ENCODE assay signal across 11 cellular contexts in the genomic region with DNA sequence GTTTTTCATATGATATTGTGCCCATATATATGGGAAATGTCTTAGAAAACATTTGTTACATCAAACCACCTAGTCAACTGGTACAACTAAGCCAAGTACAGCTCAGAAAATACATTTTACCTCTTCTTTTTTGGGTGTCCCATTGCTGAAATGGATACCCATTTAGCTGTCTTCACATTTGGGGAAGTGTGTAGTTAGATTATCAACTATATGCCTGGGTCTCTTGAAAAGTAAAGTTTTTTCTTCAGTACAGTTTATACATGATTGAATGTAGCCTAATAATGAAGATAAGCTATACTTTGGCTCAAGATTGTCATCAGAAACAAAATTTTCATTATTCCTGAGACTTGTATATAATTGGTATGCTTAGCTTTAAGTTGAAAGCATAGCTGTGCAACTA. TPM values are rescaled to one million over a fixed set of nuclear protein-coding genes. Genes with fewer than 3 reads are reported as not detected.
A peak's percentile ranks its signal among the peaks of the same experiment; 100 is the strongest.
DNase-seq lines count a peak whose midpoint lies in the region; ATAC-seq, FAIRE-seq and TF ChIP-seq lines count a peak whose summit lies in the region.
"Had no signal": no experiment of that assay in that cellular context is flagged by ENCODE, and none has a peak within 500 bp of the region (broad histone marks: within the 10 kb centered on the region; RNA-seq: fewer than 3 reads in every experiment).

No MANE protein-coding gene starts in this region.

- H2AFZ ChIP-seq in HepG2 (ENCODE audit: low read length) (no peak overlapping the region), PC-9 (no peak overlapping the region), endothelial cell of umbilical vein (ENCODE audit: low read depth, low read length) (no peak overlapping the region)

- H3K9me2 ChIP-seq in PC-9 (ENCODE audit: insufficient read depth): no peaks in the 10 kb centered on the region

- H3K9me1 ChIP-seq in endothelial cell of umbilical vein (replicated peaks; ENCODE audit: control insufficient read depth, extremely low read depth, insufficient read depth, low read length): no peaks in the 10 kb centered on the region

- H4K20me1 ChIP-seq in HepG2 (ENCODE audit: insufficient read depth, low read length) (no peaks in the 10 kb centered on the region), PC-9 (ENCODE audit: insufficient read depth) (peaks cover 30% of the 10 kb centered on the region), endothelial cell of umbilical vein (replicated peaks; ENCODE audit: control insufficient read depth, extremely low read depth, insufficient read depth, low read length) (no peaks in the 10 kb centered on the region)

- DNase-seq in HepG2 (ENCODE audit: low spot score) (no peak), right lobe of liver (no peak), PC-9 (no peak), endothelial cell of umbilical vein (ENCODE audit: low read depth, low spot score) (no peak), NCI-H1048 (lab: John Stamatoyannopoulos, UW) (no peak), SW 1271 (lab: John Stamatoyannopoulos, UW) (no peak), HEK293T (ENCODE audit: extremely low spot score) (no peak)
- DNase-seq: C1 segment of cervical spinal cord; NCI-H1694 treated with DMSO at 0.1 percent for 48 hours; stimulated activated CD8-positive, alpha-beta memory T cell treated with anti-CD3 and anti-CD28 coated beads, Interleukin-4, amount 100 ng/mL, for 48 hours had no signal

- intact Hi-C loops in HepG2 (cut with micrococcal nuclease; ENCODE audit: unreplicated experiment) (no loop called here), right lobe of liver (cut with DNase I) (no loop called here), PC-9 (cut with micrococcal nuclease; ENCODE audit: unreplicated experiment) (no loop called here), endothelial cell of umbilical vein (cut with micrococcal nuclease) (no loop called here)

- H3K4me1 ChIP-seq in HepG2 (ENCODE audit: insufficient read depth, low read length) (peaks cover 46% of the 10 kb centered on the region), right lobe of liver (peaks cover 0 to 35% (median 6%) of the 10 kb centered on the region in 4 donors), PC-9 (replicated peaks; ENCODE audit: insufficient read depth) (peaks cover 30% of the 10 kb centered on the region), endothelial cell of umbilical vein (ENCODE audit: control insufficient read depth, extremely low read depth, insufficient read depth, low read length) (peaks cover 16% of the 10 kb centered on the region), subcutaneous abdominal adipose tissue (ENCODE audit: control insufficient read depth in 5 of 5, insufficient read depth in 5 of 5, low read length in 5 of 5) (peaks cover 0 to 27% (median 22%) of the 10 kb centered on the region in 5 donors)

- H3K27me3 ChIP-seq in HepG2 (ENCODE audit: control insufficient read depth in 1 of 2, insufficient read depth in 2 of 2, low read length in 2 of 2) (no peaks in the 10 kb centered on the region; a peak in 1 of 5 replicates), right lobe of liver (no peaks in the 10 kb centered on the region), PC-9 (ENCODE audit: insufficient read depth, low read depth) (no peaks in the 10 kb centered on the region), endothelial cell of umbilical vein (ENCODE audit: control insufficient read depth in 2 of 2, insufficient read depth in 2 of 2, low read length in 2 of 2) (no peaks in the 10 kb centered on the region), subcutaneous abdominal adipose tissue (ENCODE audit: control insufficient read depth in 5 of 5, insufficient read depth in 4 of 5, low read length in 5 of 5) (no peaks in the 10 kb centered on the region)

- no peak overlapping the region for H3K27ac ChIP-seq in HepG2 (ENCODE audit: extremely low read length, insufficient read depth, low read length)
- no peak overlapping the region for H3K27ac ChIP-seq in right lobe of liver
- H3K27ac ChIP-seq in PC-9: no peak overlapping the region
- no peak overlapping the region for H3K27ac ChIP-seq in endothelial cell of umbilical vein (ENCODE audit: insufficient read depth, low read depth, low read length)
- H3K27ac ChIP-seq in subcutaneous abdominal adipose tissue (ENCODE audit: low read depth, low read length): peak overlapping the region; percentile 85

- TF ChIP-seq RAD21 in HepG2 (CRISPR knock-in tag; IDR thresholded peaks at IDR 0.05): no peak

- BruUV-seq in HepG2 (replicated peaks; lab: Mats Ljungman, UMichigan) (no TSS peak), PC-9 (replicated peaks; lab: Mats Ljungman, UMichigan) (no TSS peak), endothelial cell of umbilical vein (replicated peaks; lab: Mats Ljungman, UMichigan) (no TSS peak)

- TF ChIP-seq CTCF in HepG2 (CRISPR knock-in tag; IDR thresholded peaks at IDR 0.05) (no peak), right lobe of liver (IDR thresholded peaks at IDR 0.05) (no peak), PC-9 (conservative IDR thresholded peaks at IDR 0.05) (no peak), endothelial cell of umbilical vein (IDR thresholded peaks at IDR 0.05; ENCODE audit: extremely low read depth in 1 of 2, insufficient read depth in 1 of 2, low read depth in 1 of 2, low read length in 2 of 2) (no peak)

- TF ChIP-seq EP300 in HepG2 (IDR thresholded peaks at IDR 0.05; ENCODE audit: low read depth in 2 of 2, low read length in 2 of 2) (no peak), HepG2 (CRISPR knock-in tag; IDR thresholded peaks at IDR 0.05; ENCODE audit: borderline replicate concordance) (no peak)

- peaks cover 24% of the 10 kb centered on the region for H3F3A ChIP-seq in PC-9 (ENCODE audit: insufficient read depth, low read depth)

- no peaks in the 10 kb centered on the region for H3K9me3 ChIP-seq in HepG2 (ENCODE audit: low read length)
- H3K9me3 ChIP-seq in right lobe of liver: no peaks in the 10 kb centered on the region
- no peaks in the 10 kb centered on the region for H3K9me3 ChIP-seq in PC-9 (ENCODE audit: insufficient read depth, low read depth)
- no peaks in the 10 kb centered on the region for H3K9me3 ChIP-seq in endothelial cell of umbilical vein (replicated peaks; ENCODE audit: control insufficient read depth, insufficient read depth, low read length)
- H3K9me3 ChIP-seq in subcutaneous abdominal adipose tissue (ENCODE audit: control insufficient read depth in 5 of 5, low read length in 5 of 5): no peaks in the 10 kb centered on the region

- H3K36me3 ChIP-seq in HepG2 (replicated peaks in 1 of 2; ENCODE audit: control insufficient read depth in 1 of 2, insufficient read depth in 2 of 2, low read length in 2 of 2) (no peaks in the 10 kb centered on the region), right lobe of liver (no peaks in the 10 kb centered on the region), PC-9 (ENCODE audit: low read depth) (no peaks in the 10 kb centered on the region), endothelial cell of umbilical vein (ENCODE audit: control insufficient read depth in 2 of 2, extremely low read depth in 1 of 2, insufficient read depth in 2 of 2, low read length in 2 of 2) (no peaks in the 10 kb centered on the region), subcutaneous abdominal adipose tissue (ENCODE audit: control insufficient read depth in 5 of 5, insufficient read depth in 5 of 5, low read length in 5 of 5) (no peaks in the 10 kb centered on the region)

- POLR2A ChIA-PET in HepG2 (lab: Yijun Ruan, JAX): no interaction called here
- POLR2A ChIA-PET in PC-9 (lab: Charles Lee; ENCODE audit: unreplicated experiment): interaction anchor here (0.6 kb wide), 1 partner anchor 193 kb away, joined by 4 read pairs; no protein-coding TSS in a partner anchor
- POLR2A ChIA-PET in endothelial cell of umbilical vein (lab: Charles Lee): no interaction called here
- POLR2A ChIA-PET in HEK293T (lab: Yijun Ruan, JAX): interaction anchor here (0.6 to 1.6 kb wide), 3 partner anchors 154 to 186 kb away, joined by 3 to 4 read pairs (median 3); a partner anchor contains a TSS

- ATAC-seq in HepG2: no peak
- ATAC-seq in right lobe of liver: no peak

- CTCF ChIA-PET in HepG2 (lab: Yijun Ruan, JAX; ENCODE audit: low intra/inter-chr PET ratio, low total read pairs) (no interaction called here), PC-9 (lab: Charles Lee) (no interaction called here), endothelial cell of umbilical vein (lab: Charles Lee) (interaction anchor here (0.5 to 1.2 kb wide), 2 partner anchors 9 to 24 kb away, joined by 3 to 4 read pairs; no protein-coding TSS in a partner anchor), HEK293T (lab: Yijun Ruan, JAX) (interaction anchor here (1.2 kb wide), 1 partner anchor 202 kb away, joined by 4 read pairs; no protein-coding TSS in a partner anchor)

- H3K9ac ChIP-seq in HepG2 (ENCODE audit: insufficient read depth, low read depth, low read length): peak overlapping the region; percentile 94; the same call in 1 of the 2 replicates
- H3K9ac ChIP-seq in endothelial cell of umbilical vein (replicated peaks; ENCODE audit: extremely low read depth, insufficient read depth, low read length): no peak overlapping the region
- peak overlapping the region in 1 of 5 donors; percentile 95 for H3K9ac ChIP-seq in subcutaneous abdominal adipose tissue (ENCODE audit: low read length in 5 of 5)

- peak overlapping the region in 2 of 3 experiments; percentile 93 to 97; a peak in 4 of 6 replicates for H3K4me3 ChIP-seq in HepG2 (replicated peaks in 1 of 3; ENCODE audit: insufficient read depth in 1 of 3, low read depth in 2 of 3, low read length in 3 of 3)
- H3K4me3 ChIP-seq in right lobe of liver: no peak overlapping the region
- H3K4me3 ChIP-seq in PC-9: peak overlapping the region; percentile 87; the same call in 1 of the 2 replicates
- H3K4me3 ChIP-seq in endothelial cell of umbilical vein (replicated peaks in 1 of 3; ENCODE audit: insufficient read depth in 1 of 3, low read depth in 1 of 3, low read length in 3 of 3): no peak overlapping the region
- no peak overlapping the region for H3K4me3 ChIP-seq in subcutaneous abdominal adipose tissue (ENCODE audit: low read depth in 1 of 5, low read length in 5 of 5)

- peak overlapping the region; percentile 70 for H3K4me2 ChIP-seq in HepG2 (ENCODE audit: low read depth, low read length)
- H3K4me2 ChIP-seq in PC-9: peak overlapping the region; percentile 96
- H3K4me2 ChIP-seq in endothelial cell of umbilical vein (ENCODE audit: insufficient read depth, low read length): peak overlapping the region; percentile 94

- no peak for FAIRE-seq in HepG2 (lab: Jason Lieb, UNC)
- FAIRE-seq in endothelial cell of umbilical vein (lab: Jason Lieb, UNC): no peak

- H3K79me2 ChIP-seq in HepG2 (ENCODE audit: insufficient read depth, low read length) (peaks cover 65% of the 10 kb centered on the region), PC-9 (ENCODE audit: low read depth) (peaks cover 74% of the 10 kb centered on the region), endothelial cell of umbilical vein (ENCODE audit: control insufficient read depth, insufficient read depth, low read length) (peaks cover 55% of the 10 kb centered on the region)

- no peak for TF ChIP-seq POLR2A in HepG2 (IDR thresholded peaks at IDR 0.05; ENCODE audit: insufficient read depth in 1 of 2, low read depth in 2 of 2, low read length in 2 of 2)
- no peak for TF ChIP-seq POLR2A in right lobe of liver (IDR thresholded peaks at IDR 0.05)
- TF ChIP-seq POLR2A in endothelial cell of umbilical vein (IDR thresholded peaks at IDR 0.05; ENCODE audit: low read depth, low read length): no peak

- in situ Hi-C loops in HepG2 (cut with HindIII; ENCODE audit: extremely low pct_ligation_motif_present, low pct_unique_long_range_greater_than_20kb): no loop called here

- dilution Hi-C loops in endothelial cell of umbilical vein (cut with MboI; ENCODE audit: extremely low pct_ligation_motif_present, low sequenced_read_pairs): no loop called here

RNA-seq across cellular contexts. Expression of a gene that starts 2.0 kb away (rescaled TPM):
- total RNA-seq in HepG2 (2016; rRNA removed; fragmentation: Illumina TruSeq; extraction: Trizol) (21.2 and 23.8 TPM in 2 replicates), right lobe of liver (10 to 100 TPM in 5 of 6 experiments, 1 to 10 TPM in 1; 7.0 to 16.2 (median 13.1) TPM), PC-9 (2021) (47.5 and 50.1 TPM in 2 replicates), endothelial cell of umbilical vein (21.1 and 24.1 TPM in 2 replicates)
- total RNA-seq in HepG2 (2016; cell fraction: cytosol; rRNA removed; fragmentation: Illumina TruSeq; extraction: Trizol; ENCODE audit: low read depth): 18.8 and 19.1 TPM in 2 replicates
- total RNA-seq in HepG2 (2016; cell fraction: insoluble cytoplasmic fraction; rRNA removed; fragmentation: Illumina TruSeq; extraction: Trizol): 18.1 and 18.5 TPM in 2 replicates
- total RNA-seq in HepG2 (2016; cell fraction: membrane; rRNA removed; fragmentation: Illumina TruSeq; extraction: Trizol): 13.2 and 16.2 TPM in 2 replicates
- total RNA-seq in HepG2 (2016; cell fraction: nucleus; rRNA removed; fragmentation: Illumina TruSeq; extraction: Trizol): 21.1 and 24.9 TPM in 2 replicates
- polyA plus RNA-seq in HepG2 (2011; rRNA removed) (18.3 and 27.1 TPM in 2 replicates), endothelial cell of umbilical vein (7.7 and 10.4 TPM in 2 replicates)
- polyA plus RNA-seq in HepG2 (2011; cell fraction: cytosol; rRNA removed): 8.7 and 8.8 TPM in 2 replicates
- 21.0 and 23.7 TPM in 2 replicates for polyA plus RNA-seq in HepG2 (2011; cell fraction: nucleus; rRNA removed)
- polyA plus RNA-seq in HepG2 (2012): 7.9 and 8.4 TPM in 2 replicates
- polyA plus RNA-seq in HepG2 (2016; cell fraction: cytosol; fragmentation: Illumina TruSeq; extraction: Trizol; ENCODE audit: low read depth): 3.3 and 5.3 TPM in 2 replicates
- polyA plus RNA-seq in HepG2 (2016; cell fraction: insoluble cytoplasmic fraction; fragmentation: Illumina TruSeq; extraction: Trizol; ENCODE audit: low read depth): 9.8 and 10.6 TPM in 2 replicates
- polyA plus RNA-seq in HepG2 (2016; cell fraction: membrane; fragmentation: Illumina TruSeq; extraction: Trizol; ENCODE audit: low read depth): 6.5 and 7.6 TPM in 2 replicates
- 18.1 and 18.8 TPM in 2 replicates for polyA plus RNA-seq in HepG2 (2016; cell fraction: nucleus; fragmentation: Illumina TruSeq; extraction: Trizol; ENCODE audit: insufficient read depth, low read depth)
- 99.7 and 150 TPM in 2 replicates for polyA minus RNA-seq in HepG2 (2011; rRNA and poly(A)+ RNA removed; ENCODE audit: low replicate concordance)
- 17.3 and 19.3 TPM in 2 replicates for polyA minus RNA-seq in HepG2 (2011; cell fraction: cytosol; rRNA and poly(A)+ RNA removed)
- polyA minus RNA-seq in HepG2 (2011; cell fraction: nucleus; rRNA and poly(A)+ RNA removed): 61.3 and 78.4 TPM in 2 replicates
- polyA plus RNA-seq in endothelial cell of umbilical vein (2011; cell fraction: cytosol; rRNA removed): 9.1 and 10.4 TPM in 2 replicates
- polyA plus RNA-seq in endothelial cell of umbilical vein (2011; cell fraction: nucleus; rRNA removed): 24.1 and 25.2 TPM in 2 replicates
- 8.5 and 12.2 TPM in 2 replicates for polyA plus RNA-seq in endothelial cell of umbilical vein (2012)
- 83.9 and 84.1 TPM in 2 replicates for polyA minus RNA-seq in endothelial cell of umbilical vein
- 17.2 TPM for polyA minus RNA-seq in endothelial cell of umbilical vein (2011; cell fraction: cytosol; rRNA and poly(A)+ RNA removed)
- polyA minus RNA-seq in endothelial cell of umbilical vein (2011; cell fraction: nucleus; rRNA and poly(A)+ RNA removed): 72.1 and 104 TPM in 2 replicates

RNA-seq across cellular contexts. Expression of a gene that starts 49.9 kb away (rescaled TPM):
- total RNA-seq in HepG2 (2016; rRNA removed; fragmentation: Illumina TruSeq; extraction: Trizol): 18.6 and 24.6 TPM in 2 replicates
- total RNA-seq in HepG2 (2016; cell fraction: cytosol; rRNA removed; fragmentation: Illumina TruSeq; extraction: Trizol; ENCODE audit: low read depth): 2.3 and 2.6 TPM in 2 replicates
- total RNA-seq in HepG2 (2016; cell fraction: insoluble cytoplasmic fraction; rRNA removed; fragmentation: Illumina TruSeq; extraction: Trizol): 17.7 and 19.0 TPM in 2 replicates
- 14.3 and 15.4 TPM in 2 replicates for total RNA-seq in HepG2 (2016; cell fraction: membrane; rRNA removed; fragmentation: Illumina TruSeq; extraction: Trizol)
- total RNA-seq in HepG2 (2016; cell fraction: nucleus; rRNA removed; fragmentation: Illumina TruSeq; extraction: Trizol): 13.4 and 15.9 TPM in 2 replicates
- polyA plus RNA-seq in HepG2 (2011; rRNA removed): 8.3 and 9.2 TPM in 2 replicates
- polyA plus RNA-seq in HepG2 (2011; cell fraction: cytosol; rRNA removed): 6.9 and 7.6 TPM in 2 replicates
- 14.5 and 14.6 TPM in 2 replicates for polyA plus RNA-seq in HepG2 (2011; cell fraction: nucleus; rRNA removed)
- polyA plus RNA-seq in HepG2 (2012): 6.5 and 8.6 TPM in 2 replicates
- polyA plus RNA-seq in HepG2 (2016; cell fraction: cytosol; fragmentation: Illumina TruSeq; extraction: Trizol; ENCODE audit: low read depth): 1.6 and 1.7 TPM in 2 replicates
- polyA plus RNA-seq in HepG2 (2016; cell fraction: insoluble cytoplasmic fraction; fragmentation: Illumina TruSeq; extraction: Trizol; ENCODE audit: low read depth): 10.9 and 13.4 TPM in 2 replicates
- polyA plus RNA-seq in HepG2 (2016; cell fraction: membrane; fragmentation: Illumina TruSeq; extraction: Trizol; ENCODE audit: low read depth): 6.6 and 6.7 TPM in 2 replicates
- 12.8 and 14.3 TPM in 2 replicates for polyA plus RNA-seq in HepG2 (2016; cell fraction: nucleus; fragmentation: Illumina TruSeq; extraction: Trizol; ENCODE audit: insufficient read depth, low read depth)
- polyA minus RNA-seq in HepG2 (2011; rRNA and poly(A)+ RNA removed; ENCODE audit: low replicate concordance): 34.4 and 42.3 TPM in 2 replicates
- polyA minus RNA-seq in HepG2 (2011; cell fraction: cytosol; rRNA and poly(A)+ RNA removed): 14.7 and 17.8 TPM in 2 replicates
- 11.6 and 13.8 TPM in 2 replicates for polyA minus RNA-seq in HepG2 (2011; cell fraction: nucleus; rRNA and poly(A)+ RNA removed)
- total RNA-seq in right lobe of liver: 10 to 100 TPM in 5 of 6 experiments, 1 to 10 TPM in 1; 8.7 to 11.2 (median 10.5) TPM
- 47.9 and 66.0 TPM in 2 replicates for total RNA-seq in PC-9 (2021)
- total RNA-seq in endothelial cell of umbilical vein: 31.0 TPM in 2 replicates
- 9.5 and 10.8 TPM in 2 replicates for polyA plus RNA-seq in endothelial cell of umbilical vein
- 12.1 and 12.7 TPM in 2 replicates for polyA plus RNA-seq in endothelial cell of umbilical vein (2011; cell fraction: cytosol; rRNA removed)
- polyA plus RNA-seq in endothelial cell of umbilical vein (2011; cell fraction: nucleus; rRNA removed): 22.4 and 24.7 TPM in 2 replicates
- 10.8 and 16.2 TPM in 2 replicates for polyA plus RNA-seq in endothelial cell of umbilical vein (2012)
- polyA minus RNA-seq in endothelial cell of umbilical vein: 50.2 and 53.3 TPM in 2 replicates
- polyA minus RNA-seq in endothelial cell of umbilical vein (2011; cell fraction: cytosol; rRNA and poly(A)+ RNA removed): 13.4 TPM
- 17.4 and 25.1 TPM in 2 replicates for polyA minus RNA-seq in endothelial cell of umbilical vein (2011; cell fraction: nucleus; rRNA and poly(A)+ RNA removed)

Comparison
In these comparisons a context has a peak if more than half of its experiments do, and no peak if none do; other contexts are left out.
1. H3K4me3 ChIP-seq: peak in HepG2 (2 of 3) and PC-9 (single experiment); none in right lobe of liver (0 of 3), endothelial cell of umbilical vein (0 of 3) and subcutaneous abdominal adipose tissue (0 of 5).
2. CTCF ChIA-PET loops: an anchor here in endothelial cell of umbilical vein (0.5 to 1.2 kb wide) and HEK293T (1.2 kb wide); none called in HepG2 and PC-9.
3. POLR2A ChIA-PET loops: an anchor here in PC-9 (0.6 kb wide) and HEK293T (0.6 to 1.6 kb wide); none called in HepG2 and endothelial cell of umbilical vein.
4. Peak in every context shown above with its lines, with median percentiles within 50 percentile points of each other: H3K4me2 ChIP-seq.